Comparison of ENCODE assay signal across 24 cellular contexts in genomic region chr5:96778409-96778808, GRCh38. TPM values are rescaled to one million over a fixed set of nuclear protein-coding genes. Genes with fewer than 3 reads are reported as not detected.
DNase-seq lines count a peak whose midpoint lies in the region; ATAC-seq and TF ChIP-seq lines count a peak whose summit lies in the region.
"Had no signal": no experiment of that assay in that cellular context is flagged by ENCODE, and none has a peak within 500 bp of the region (broad histone marks: within the 10 kb centered on the region; RNA-seq: fewer than 3 reads in every experiment).

No MANE protein-coding gene starts in this region.

- H3K27ac ChIP-seq in foreskin keratinocyte, result no peak overlapping the region
- H3K27ac ChIP-seq: 22Rv1, cardiac muscle cell, neural progenitor cell had no signal

- H3K4me3 Mint-ChIP-seq in activated CD4-positive, alpha-beta T cell treated with anti-CD3 and anti-CD28 coated beads, Interleukin-2, amount 10 ng/mL, durations not matched to agents 24 days and 14 days, result no peak overlapping the region
- H3K4me3 Mint-ChIP-seq in stimulated activated effector memory CD8-positive, alpha-beta T cell treated with anti-CD3 and anti-CD28 coated beads, Interleukin-12 subunit alpha, Interleukin-12 subunit beta, amount 100 ng/mL, for 72 hours, result no peak overlapping the region
- H3K4me3 Mint-ChIP-seq: activated CD4-positive, alpha-beta T cell treated with anti-CD3 and anti-CD28 coated beads, Interleukin-2, amount 10 ng/mL, durations not matched to agents 7 days and 5 days; neural progenitor cell; stimulated activated memory B cell treated with anti-CD40 and anti-IgM and Interleukin-4, amounts not matched to agents 10 μg/mL and 1 μg/mL and 100 μg/mL, for 72 hours had no signal

- TF ChIP-seq CTCF in foreskin keratinocyte (conservative IDR thresholded peaks at IDR 0.05), result no peak

- in situ Hi-C loops in G401 (cut with HindIII; ENCODE audit: low sequenced_read_pairs), result no loop called here

- H3K27me3 Mint-ChIP-seq in activated CD4-positive, alpha-beta T cell treated with anti-CD3 and anti-CD28 coated beads, Interleukin-2, amount 10 ng/mL, durations not matched to agents 24 days and 14 days, result no peaks in the 10 kb centered on the region
- H3K27me3 Mint-ChIP-seq: activated CD4-positive, alpha-beta T cell treated with anti-CD3 and anti-CD28 coated beads, Interleukin-2, amount 10 ng/mL, durations not matched to agents 7 days and 5 days; stimulated activated memory B cell treated with anti-CD40 and anti-IgM and Interleukin-4, amounts not matched to agents 10 μg/mL and 1 μg/mL and 100 μg/mL, for 72 hours had no signal

- H3K9me3 Mint-ChIP-seq in activated CD4-positive, alpha-beta T cell treated with anti-CD3 and anti-CD28 coated beads, Interleukin-2, amount 10 ng/mL, durations not matched to agents 24 days and 14 days, result no peaks in the 10 kb centered on the region
- H3K9me3 Mint-ChIP-seq in stimulated activated effector memory CD8-positive, alpha-beta T cell treated with anti-CD3 and anti-CD28 coated beads, Interleukin-12 subunit alpha, Interleukin-12 subunit beta, amount 100 ng/mL, for 72 hours, result no peaks in the 10 kb centered on the region
- H3K9me3 Mint-ChIP-seq: activated CD4-positive, alpha-beta T cell treated with anti-CD3 and anti-CD28 coated beads, Interleukin-2, amount 10 ng/mL, durations not matched to agents 7 days and 5 days; neural progenitor cell; stimulated activated memory B cell treated with anti-CD40 and anti-IgM and Interleukin-4, amounts not matched to agents 10 μg/mL and 1 μg/mL and 100 μg/mL, for 72 hours had no signal

- peaks cover 24% of the 10 kb centered on the region for H3K4me1 ChIP-seq in foreskin keratinocyte
- H3K4me1 ChIP-seq: neural progenitor cell had no signal

- intact Hi-C loops in activated CD4-positive, alpha-beta T cell treated with anti-CD3 and anti-CD28 coated beads, Interleukin-2, amount 10 ng/mL, durations not matched to agents 24 days and 14 days (cut with micrococcal nuclease), result no loop called here
- intact Hi-C loops in left cardiac atrium (cut with DNase I), result no loop called here

- H3K27ac Mint-ChIP-seq in activated CD4-positive, alpha-beta T cell treated with anti-CD3 and anti-CD28 coated beads, Interleukin-2, amount 10 ng/mL, durations not matched to agents 24 days and 14 days, result no peak overlapping the region
- H3K27ac Mint-ChIP-seq in stimulated activated effector memory CD8-positive, alpha-beta T cell treated with anti-CD3 and anti-CD28 coated beads, Interleukin-12 subunit alpha, Interleukin-12 subunit beta, amount 100 ng/mL, for 72 hours, result peak overlapping the region; percentile 66
- H3K27ac Mint-ChIP-seq: activated CD4-positive, alpha-beta T cell treated with anti-CD3 and anti-CD28 coated beads, Interleukin-2, amount 10 ng/mL, durations not matched to agents 7 days and 5 days; neural progenitor cell had no signal

- no peaks in the 10 kb centered on the region for H3K27me3 ChIP-seq in foreskin keratinocyte
- H3K27me3 ChIP-seq: cardiac muscle cell, dorsolateral prefrontal cortex, neural progenitor cell had no signal

- DNase-seq in activated CD4-positive, alpha-beta T cell treated with anti-CD3 and anti-CD28 coated beads, Interleukin-2, amount 10 ng/mL, durations not matched to agents 24 days and 14 days, result peak; percentile 51
- DNase-seq in activated CD4-positive, alpha-beta T cell treated with anti-CD3 and anti-CD28 coated beads for 1 hour, result no peak
- DNase-seq in G401 (ENCODE audit: low spot score) (peak; percentile 66), left cardiac atrium (peak; percentile 21), foreskin keratinocyte (no peak), AG08395 (ENCODE audit: low spot score) (no peak), NCI-H526 treated with DMSO at 0.1 percent for 48 hours (lab: John Stamatoyannopoulos, UW) (no peak)
- DNase-seq in stimulated activated effector memory CD8-positive, alpha-beta T cell treated with anti-CD3 and anti-CD28 coated beads, Interleukin-12 subunit alpha, Interleukin-12 subunit beta, amount 100 ng/mL, for 72 hours (ENCODE audit: low spot score in 2 of 2), result no peak
- DNase-seq: activated CD4-positive, alpha-beta T cell treated with anti-CD3 and anti-CD28 coated beads, Interleukin-2, amount 10 ng/mL, durations not matched to agents 7 days and 5 days; activated CD8-positive, alpha-beta memory T cell treated with anti-CD3 and anti-CD28 coated beads, Interleukin-2, amount 50 U/mL, for 4 hours; activated effector memory CD4-positive, alpha-beta T cell treated with anti-CD3 and anti-CD28 coated beads, Interleukin-2, amount 50 U/mL, for 16 hours; dorsolateral prefrontal cortex; EL; GOT3; Karpas-422; NCI-H1930; PC-3; SIG-M5; small intestine; stimulated activated CD4-positive, alpha-beta T cell treated with anti-CD3 and anti-CD28 coated beads, Interleukin-2, amount 100 ng/mL, for 24 hours had no signal

- H3K4me1 Mint-ChIP-seq in activated CD4-positive, alpha-beta T cell treated with anti-CD3 and anti-CD28 coated beads, Interleukin-2, amount 10 ng/mL, durations not matched to agents 24 days and 14 days, result peaks cover 2% of the 10 kb centered on the region
- no peaks in the 10 kb centered on the region for H3K4me1 Mint-ChIP-seq in stimulated activated effector memory CD8-positive, alpha-beta T cell treated with anti-CD3 and anti-CD28 coated beads, Interleukin-12 subunit alpha, Interleukin-12 subunit beta, amount 100 ng/mL, for 72 hours
- H3K4me1 Mint-ChIP-seq: activated CD4-positive, alpha-beta T cell treated with anti-CD3 and anti-CD28 coated beads, Interleukin-2, amount 10 ng/mL, durations not matched to agents 7 days and 5 days; neural progenitor cell; stimulated activated memory B cell treated with anti-CD40 and anti-IgM and Interleukin-4, amounts not matched to agents 10 μg/mL and 1 μg/mL and 100 μg/mL, for 72 hours had no signal

- peaks cover 76% of the 10 kb centered on the region for H3K36me3 Mint-ChIP-seq in activated CD4-positive, alpha-beta T cell treated with anti-CD3 and anti-CD28 coated beads, Interleukin-2, amount 10 ng/mL, durations not matched to agents 24 days and 14 days (ENCODE audit: low read depth)
- peaks cover 100% of the 10 kb centered on the region for H3K36me3 Mint-ChIP-seq in stimulated activated effector memory CD8-positive, alpha-beta T cell treated with anti-CD3 and anti-CD28 coated beads, Interleukin-12 subunit alpha, Interleukin-12 subunit beta, amount 100 ng/mL, for 72 hours

- ATAC-seq in left cardiac atrium (peak; percentile 21 to 71), foreskin keratinocyte (no peak)
- ATAC-seq in stimulated activated effector memory CD8-positive, alpha-beta T cell treated with anti-CD3 and anti-CD28 coated beads, Interleukin-12 subunit alpha, Interleukin-12 subunit beta, amount 100 ng/mL, for 72 hours, result no peak
- ATAC-seq: PC-3; stimulated activated memory B cell treated with anti-CD40 and anti-IgM and Interleukin-4, amounts not matched to agents 10 μg/mL and 1 μg/mL and 100 μg/mL, for 72 hours had no signal

RNA-seq across cellular contexts. Expression of gene ERAP1, which starts 29.3 kb away (rescaled TPM):
- 91.6 and 99.1 TPM in 2 replicates for total RNA-seq in activated CD4-positive, alpha-beta T cell treated with anti-CD3 and anti-CD28 coated beads, Interleukin-2, amount 10 ng/mL, durations not matched to agents 24 days and 14 days
- 11.5 and 16.1 TPM in 2 replicates for total RNA-seq in G401 (2014; rRNA removed; shearing (Covaris generic))
- total RNA-seq in left cardiac atrium (10 to 100 TPM; 38.4 to 38.8 TPM), foreskin keratinocyte (35.7 and 39.8 TPM in 2 replicates)
- polyA plus RNA-seq in foreskin keratinocyte, result 9.9 and 10.6 TPM in 2 replicates

Comparison
In these comparisons a context has a peak if more than half of its experiments do, and no peak if none do; other contexts are left out.
1. DNase-seq: peak in activated CD4-positive, alpha-beta T cell treated with anti-CD3 and anti-CD28 coated beads, Interleukin-2, amount 10 ng/mL, durations not matched to agents 24 days and 14 days (single experiment), G401 (single experiment) and left cardiac atrium (single experiment); none in activated CD4-positive, alpha-beta T cell treated with anti-CD3 and anti-CD28 coated beads for 1 hour (single experiment), stimulated activated effector memory CD8-positive, alpha-beta T cell treated with anti-CD3 and anti-CD28 coated beads, Interleukin-12 subunit alpha, Interleukin-12 subunit beta, amount 100 ng/mL, for 72 hours (0 of 2), foreskin keratinocyte (0 of 2), AG08395 (single experiment) and NCI-H526 treated with DMSO at 0.1 percent for 48 hours (single experiment).
2. ATAC-seq: peak in left cardiac atrium (2 of 2); none in stimulated activated effector memory CD8-positive, alpha-beta T cell treated with anti-CD3 and anti-CD28 coated beads, Interleukin-12 subunit alpha, Interleukin-12 subunit beta, amount 100 ng/mL, for 72 hours (single experiment) and foreskin keratinocyte (single experiment).